1 cellular context compared by ENCODE assay signal in the genomic region with DNA sequence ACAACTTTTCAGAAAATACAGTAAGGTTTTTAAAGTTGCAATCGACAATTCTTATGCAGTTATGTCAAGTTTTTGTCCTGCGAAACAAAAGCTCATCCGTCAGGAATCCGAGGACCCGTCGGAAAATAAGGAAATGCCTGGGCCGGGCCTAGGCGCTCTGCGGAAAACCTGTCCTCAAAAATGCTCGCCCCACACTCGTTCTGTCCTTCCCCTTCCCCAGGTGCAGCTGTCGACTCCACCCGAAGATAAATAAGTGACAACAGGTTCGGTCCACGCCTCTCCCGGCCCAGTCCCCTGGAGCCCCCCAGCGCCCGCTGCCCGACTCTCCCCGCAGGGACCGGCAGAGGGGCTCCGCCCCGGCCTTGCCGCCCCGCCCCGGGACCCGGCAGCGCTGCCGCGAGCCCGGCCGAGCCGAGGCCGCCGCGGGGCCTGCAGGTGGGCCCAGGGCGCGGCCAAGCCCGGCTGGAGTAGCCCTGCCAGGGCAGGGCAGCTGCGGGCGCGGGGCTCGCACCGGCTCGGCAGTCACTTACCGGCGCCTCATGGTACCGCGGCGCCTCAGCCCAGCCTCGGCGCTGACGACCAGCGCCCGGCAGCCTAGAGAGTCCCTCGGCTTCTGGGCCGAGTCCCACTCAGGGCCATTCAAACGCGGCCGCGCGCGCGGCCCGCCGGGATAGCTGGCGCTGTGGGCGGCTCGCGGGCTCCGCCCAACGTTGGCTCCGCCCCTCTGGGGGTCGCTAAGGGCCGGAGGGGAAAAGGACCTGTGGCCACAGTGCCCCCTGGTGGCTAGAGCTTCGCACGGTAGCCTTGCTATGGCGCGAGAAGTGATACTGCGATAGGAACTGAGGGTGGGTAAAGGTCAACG.
TF ChIP-seq lines count a peak whose summit lies in the region.

A gene with protein sequence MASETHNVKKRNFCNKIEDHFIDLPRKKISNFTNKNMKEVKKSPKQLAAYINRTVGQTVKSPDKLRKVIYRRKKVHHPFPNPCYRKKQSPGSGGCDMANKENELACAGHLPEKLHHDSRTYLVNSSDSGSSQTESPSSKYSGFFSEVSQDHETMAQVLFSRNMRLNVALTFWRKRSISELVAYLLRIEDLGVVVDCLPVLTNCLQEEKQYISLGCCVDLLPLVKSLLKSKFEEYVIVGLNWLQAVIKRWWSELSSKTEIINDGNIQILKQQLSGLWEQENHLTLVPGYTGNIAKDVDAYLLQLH (minus strand): TSS at position 676 of the 862 bp plus-strand sequence. CDS start 46,420 bp downstream, outside the sequence.

TF ChIP-seq in H1, 55 proteins besides CTCF, POLR2A, EP300 and RAD21:
- peak; percentile 73; the same call in 1 of the 2 replicates for TF ChIP-seq POLR2AphosphoS5 (IDR thresholded peaks at IDR 0.05; ENCODE audit: low read depth, low read length)
- 0 out of 2 replicates have a peak, but pooled peaks have one; percentile 24 for TF ChIP-seq TEAD4 (IDR thresholded peaks at IDR 0.05; ENCODE audit: low read depth, low read length)
- no peak for TF ChIP-seq CHD1 (IDR thresholded peaks at IDR 0.05; ENCODE audit: low read depth, low read length)
- TF ChIP-seq CREB1 (IDR thresholded peaks at IDR 0.05), result peak; percentile 43
- TF ChIP-seq SP4 (IDR thresholded peaks at IDR 0.05; ENCODE audit: low read length), result 0 out of 2 replicates have a peak, but pooled peaks have one; percentile 32
- 0 out of 2 replicates have a peak, but pooled peaks have one; percentile 44 for TF ChIP-seq TCF12 (IDR thresholded peaks at IDR 0.05; ENCODE audit: low read depth, low read length)
- TF ChIP-seq EZH2 (IDR thresholded peaks at IDR 0.05; ENCODE audit: low read depth, low read length, severe bottlenecking), result no peak
- TF ChIP-seq SP1 (IDR thresholded peaks at IDR 0.05; ENCODE audit: low read depth, low read length), result peak; percentile 49; the same call in 1 of the 2 replicates
- TF ChIP-seq PHF8 (conservative IDR thresholded peaks at IDR 0.05; ENCODE audit: low read depth, low read length), result peak; percentile 98
- no peak for TF ChIP-seq NANOG (IDR thresholded peaks at IDR 0.05; ENCODE audit: insufficient read depth, low read depth, low read length, poor library complexity, severe bottlenecking)
- peak; percentile 27 for TF ChIP-seq ASH2L (IDR thresholded peaks at IDR 0.05; ENCODE audit: low read length)
- no peak for TF ChIP-seq GABPA (IDR thresholded peaks at IDR 0.05; ENCODE audit: borderline replicate concordance, insufficient read depth, low read length)
- TF ChIP-seq YY1 (IDR thresholded peaks at IDR 0.05; ENCODE audit: low read depth, low read length), result peak; percentile 72
- no peak for TF ChIP-seq JUN (IDR thresholded peaks at IDR 0.05; ENCODE audit: low read depth, low read length)
- no peak for TF ChIP-seq MAFK (IDR thresholded peaks at IDR 0.05; ENCODE audit: low read depth, low read length)
- TF ChIP-seq SRF (IDR thresholded peaks at IDR 0.05; ENCODE audit: low read depth, low read length), result no peak
- TF ChIP-seq RNF2 (IDR thresholded peaks at IDR 0.05; ENCODE audit: borderline replicate concordance, low read depth, low read length, missing control alignments, poor library complexity, severe bottlenecking), result no peak
- 0 out of 4 replicates have a peak, but pooled peaks have one; percentile 21 to 45 for TF ChIP-seq SIN3A (conservative IDR thresholded peaks at IDR 0.05 in 1 of 2, IDR thresholded peaks at IDR 0.05 in 1 of 2; ENCODE audit: low read depth in 1 of 2, low read length in 2 of 2)
- TF ChIP-seq BACH1 (IDR thresholded peaks at IDR 0.05; ENCODE audit: low read length), result peak; percentile 44; the same call in 1 of the 2 replicates
- no peak for TF ChIP-seq JUND (IDR thresholded peaks at IDR 0.05; ENCODE audit: low read length)
- no peak for TF ChIP-seq SP2 (IDR thresholded peaks at IDR 0.05; ENCODE audit: low read length)
- no peak for TF ChIP-seq FOSL1 (IDR thresholded peaks at IDR 0.05; ENCODE audit: insufficient read depth, low read depth, low read length)
- TF ChIP-seq RFX5 (IDR thresholded peaks at IDR 0.05; ENCODE audit: borderline replicate concordance, low read depth, low read length), result no peak
- TF ChIP-seq BCL11A (IDR thresholded peaks at IDR 0.05; ENCODE audit: low read depth in 2 of 2, low read length in 2 of 2), result no peak
- TF ChIP-seq, protein P1, sequence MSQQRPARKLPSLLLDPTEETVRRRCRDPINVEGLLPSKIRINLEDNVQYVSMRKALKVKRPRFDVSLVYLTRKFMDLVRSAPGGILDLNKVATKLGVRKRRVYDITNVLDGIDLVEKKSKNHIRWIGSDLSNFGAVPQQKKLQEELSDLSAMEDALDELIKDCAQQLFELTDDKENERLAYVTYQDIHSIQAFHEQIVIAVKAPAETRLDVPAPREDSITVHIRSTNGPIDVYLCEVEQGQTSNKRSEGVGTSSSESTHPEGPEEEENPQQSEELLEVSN (IDR thresholded peaks at IDR 0.05), result no peak
- TF ChIP-seq, protein P2, sequence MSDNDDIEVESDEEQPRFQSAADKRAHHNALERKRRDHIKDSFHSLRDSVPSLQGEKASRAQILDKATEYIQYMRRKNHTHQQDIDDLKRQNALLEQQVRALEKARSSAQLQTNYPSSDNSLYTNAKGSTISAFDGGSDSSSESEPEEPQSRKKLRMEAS (IDR thresholded peaks at IDR 0.05), result peak; percentile 15; the same call in 1 of the 2 replicates
- no peak for TF ChIP-seq CEBPB (IDR thresholded peaks at IDR 0.05; ENCODE audit: low read depth, low read length)
- peak; percentile 95 for TF ChIP-seq TAF1 (IDR thresholded peaks at IDR 0.05; ENCODE audit: low read depth, low read length)
- no peak for TF ChIP-seq EGR1 (IDR thresholded peaks at IDR 0.05; ENCODE audit: borderline replicate concordance, low read depth, low read length)
- TF ChIP-seq CTBP2 (IDR thresholded peaks at IDR 0.05; ENCODE audit: borderline replicate concordance, insufficient read depth, insufficient read length, low read length), result peak; percentile 17
- TF ChIP-seq KDM4A (IDR thresholded peaks at IDR 0.05; ENCODE audit: low read depth, low read length, severe bottlenecking), result peak; percentile 48
- peak; percentile 90 for TF ChIP-seq TBP (IDR thresholded peaks at IDR 0.05; ENCODE audit: low read depth, low read length)
- TF ChIP-seq CHD2 (IDR thresholded peaks at IDR 0.05; ENCODE audit: low read length), result peak; percentile 56; the same call in 1 of the 2 replicates
- TF ChIP-seq RBBP5 (IDR thresholded peaks at IDR 0.05; ENCODE audit: borderline replicate concordance, low read depth, low read length), result peak; percentile 85; the same call in 1 of the 2 replicates
- TF ChIP-seq TAF7 (optimal IDR thresholded peaks at IDR 0.05; ENCODE audit: borderline replicate concordance, low read depth, low read length), result peak; percentile 87
- peak; percentile 48 to 63; a peak in 2 of 4 replicates for TF ChIP-seq HDAC2 (IDR thresholded peaks at IDR 0.05; ENCODE audit: borderline replicate concordance in 1 of 2, low read depth in 2 of 2, low read length in 2 of 2)
- no peak for TF ChIP-seq CBX5 (IDR thresholded peaks at IDR 0.05; ENCODE audit: low read depth, low read length)
